12 cellular contexts compared by ENCODE assay signal in genomic region chr5:24225051-24225450, GRCh38.
"Had no signal": no experiment of that assay in that cellular context is flagged by ENCODE, and none has a peak within 500 bp of the region (broad histone marks: within the 10 kb centered on the region; RNA-seq: fewer than 3 reads in every experiment).

No MANE protein-coding gene starts in this region.

- H3K27ac ChIP-seq: left lung, ovary had no signal

- H3K4me3 ChIP-seq: left lung, ovary had no signal

- H3K36me3 ChIP-seq: left lung, ovary had no signal

- H3K27me3 Mint-ChIP-seq: activated B cell treated with CpG ODN at 0.5 μM for 24 hours; activated CD4-positive, alpha-beta T cell treated with anti-CD3 and anti-CD28 coated beads, Interleukin-2, amount 10 ng/mL, durations not matched to agents 24 days and 14 days; dendritic cell treated with granulocyte-macrophage colony-stimulating factor and Interleukin-4, amounts not matched to agents 40 ng/mL and 50 ng/mL, for 4 days; memory B cell; natural killer cell treated with Interleukin-12 subunit alpha and Interleukin-12 subunit beta and Interleukin-15 and Interleukin-18, amount 100 ng/mL, for 72 hours had no signal

- H3K27me3 ChIP-seq: left lung, ovary had no signal

- DNase-seq: activated B cell treated with CpG ODN at 0.5 μM for 24 hours; activated CD4-positive, alpha-beta T cell treated with anti-CD3 and anti-CD28 coated beads, Interleukin-2, amount 10 ng/mL, durations not matched to agents 24 days and 14 days; activated naive CD4-positive, alpha-beta T cell treated with Interleukin-2 at 50 U/mL for 16 hours; cerebellar nuclear complex; head of caudate nucleus; left lung; ovary; stimulated activated CD4-positive, alpha-beta T cell treated with anti-CD3 and anti-CD28 coated beads, Interleukin-4, amount 100 ng/mL, for 4 hours had no signal

- H3K4me3 Mint-ChIP-seq: activated B cell treated with CpG ODN at 0.5 μM for 24 hours; activated CD4-positive, alpha-beta T cell treated with anti-CD3 and anti-CD28 coated beads, Interleukin-2, amount 10 ng/mL, durations not matched to agents 24 days and 14 days; dendritic cell treated with granulocyte-macrophage colony-stimulating factor and Interleukin-4, amounts not matched to agents 40 ng/mL and 50 ng/mL, for 4 days; memory B cell; natural killer cell treated with Interleukin-12 subunit alpha and Interleukin-12 subunit beta and Interleukin-15 and Interleukin-18, amount 100 ng/mL, for 72 hours had no signal

- H3K27ac Mint-ChIP-seq: activated B cell treated with CpG ODN at 0.5 μM for 24 hours; activated CD4-positive, alpha-beta T cell treated with anti-CD3 and anti-CD28 coated beads, Interleukin-2, amount 10 ng/mL, durations not matched to agents 24 days and 14 days; dendritic cell treated with granulocyte-macrophage colony-stimulating factor and Interleukin-4, amounts not matched to agents 40 ng/mL and 50 ng/mL, for 4 days; memory B cell; natural killer cell treated with Interleukin-12 subunit alpha and Interleukin-12 subunit beta and Interleukin-15 and Interleukin-18, amount 100 ng/mL, for 72 hours had no signal

- H3K36me3 Mint-ChIP-seq: memory B cell had no signal

- H3K4me1 ChIP-seq: left lung had no signal

- H3K4me1 Mint-ChIP-seq: activated B cell treated with CpG ODN at 0.5 μM for 24 hours; activated CD4-positive, alpha-beta T cell treated with anti-CD3 and anti-CD28 coated beads, Interleukin-2, amount 10 ng/mL, durations not matched to agents 24 days and 14 days; memory B cell had no signal

- ATAC-seq: esophagus mucosa; left lung; natural killer cell treated with Interleukin-12 subunit alpha and Interleukin-12 subunit beta and Interleukin-15 and Interleukin-18, amount 100 ng/mL, for 72 hours had no signal
